34 cellular contexts compared by ENCODE assay signal in genomic region chr2:70325875-70326274, GRCh38.
"Had no signal": no experiment of that assay in that cellular context is flagged by ENCODE, and none has a peak within 500 bp of the region (broad histone marks: within the 10 kb centered on the region; RNA-seq: fewer than 3 reads in every experiment).

No MANE protein-coding gene starts in this region.

- H3K4me3 Mint-ChIP-seq: activated B cell treated with CpG ODN at 0.5 μM for 24 hours; activated CD4-positive, alpha-beta memory T cell treated with anti-CD3 and anti-CD28 coated beads for 36 hours; activated CD4-positive, alpha-beta T cell treated with anti-CD3 and anti-CD28 coated beads, Interleukin-2, amount 10 ng/mL, durations not matched to agents 24 days and 14 days; activated CD8-positive, alpha-beta T cell treated with anti-CD3 and anti-CD28 coated beads for 36 hours; activated naive CD4-positive, alpha-beta T cell treated with anti-CD3 and anti-CD28 coated beads for 36 hours; activated naive CD8-positive, alpha-beta T cell treated with anti-CD3 and anti-CD28 coated beads for 36 hours; activated T-cell treated with anti-CD3 and anti-CD28 coated beads, Interleukin-2, amount 50 U/mL, for 4 hours; activated T-cell treated with anti-CD3 and anti-CD28 coated beads, Interleukin-2, amount 50 U/mL, for 72 hours; activated T-helper 1 cell treated with anti-CD3 and anti-CD28 coated beads, Interleukin-12 subunit alpha, Interleukin-12 subunit beta, Interleukin-2, Interleukin-4 antibody, amounts not matched to agents 30 ng/mL and 10 ng/mL and 1 ng/mL, durations not matched to agents 14 hours and 24 hours and 36 hours; activated T-helper 17 cell treated with anti-CD3 and anti-CD28 coated beads, Interleukin-2, amount 50 U/mL, for 72 hours; T-helper 17 cell had no signal

- H3K4me1 ChIP-seq: adrenal gland, breast epithelium had no signal

- FAIRE-seq: astrocyte, TTC549 had no signal

- H3K27ac ChIP-seq: adrenal gland, body of pancreas, brain microvascular endothelial cell, breast epithelium, VCaP had no signal

- H3K27me3 Mint-ChIP-seq: activated naive CD8-positive, alpha-beta T cell treated with anti-CD3 and anti-CD28 coated beads for 36 hours had no signal

- H3K27ac Mint-ChIP-seq: activated B cell treated with CpG ODN at 0.5 μM for 24 hours; activated CD4-positive, alpha-beta memory T cell treated with anti-CD3 and anti-CD28 coated beads for 36 hours; activated CD4-positive, alpha-beta T cell treated with anti-CD3 and anti-CD28 coated beads, Interleukin-2, amount 10 ng/mL, durations not matched to agents 24 days and 14 days; activated CD8-positive, alpha-beta T cell treated with anti-CD3 and anti-CD28 coated beads for 36 hours; activated naive CD4-positive, alpha-beta T cell treated with anti-CD3 and anti-CD28 coated beads for 36 hours; activated naive CD4-positive, alpha-beta T cell treated with anti-CD3 and anti-CD28 coated beads, Interleukin-2, amount 50 U/mL, for 72 hours; activated naive CD8-positive, alpha-beta T cell treated with anti-CD3 and anti-CD28 coated beads for 36 hours; activated T-cell treated with anti-CD3 and anti-CD28 coated beads, Interleukin-2, amount 50 U/mL, for 72 hours; activated T-helper 1 cell treated with anti-CD3 and anti-CD28 coated beads, Interleukin-12 subunit alpha, Interleukin-12 subunit beta, Interleukin-2, Interleukin-4 antibody, amounts not matched to agents 30 ng/mL and 10 ng/mL and 1 ng/mL, durations not matched to agents 14 hours and 24 hours and 36 hours; activated T-helper 17 cell treated with anti-CD3 and anti-CD28 coated beads, Interleukin-2, amount 50 U/mL, for 72 hours; T-helper 17 cell had no signal

- H3K36me3 ChIP-seq: adrenal gland, brain microvascular endothelial cell, breast epithelium had no signal

- H3K4me1 Mint-ChIP-seq: activated B cell treated with CpG ODN at 0.5 μM for 24 hours; activated T-helper 17 cell treated with anti-CD3 and anti-CD28 coated beads, Interleukin-2, amount 50 U/mL, for 72 hours had no signal

- DNase-seq: activated B cell treated with CpG ODN at 0.5 μM for 24 hours; activated CD4-positive, alpha-beta memory T cell treated with anti-CD3 and anti-CD28 coated beads for 36 hours; activated CD4-positive, alpha-beta T cell treated with anti-CD3 and anti-CD28 coated beads for 4 hours; activated CD4-positive, alpha-beta T cell treated with anti-CD3 and anti-CD28 coated beads, Interleukin-2, amount 10 ng/mL, durations not matched to agents 24 days and 14 days; activated CD4-positive, alpha-beta T cell treated with anti-CD3 and anti-CD28 coated beads, Interleukin-2, amount 50 U/mL, for 1 hour; activated CD4-positive, alpha-beta T cell treated with anti-CD3 and anti-CD28 coated beads, Interleukin-2, amount 50 U/mL, for 4 hours; activated CD4-positive, CD25-positive, alpha-beta regulatory T cell treated with anti-CD3 and anti-CD28 coated beads, Interleukin-2, amount 50 U/mL, for 72 hours; activated CD8-positive, alpha-beta memory T cell treated with anti-CD3 and anti-CD28 coated beads, Interleukin-2, amount 50 U/mL, for 4 hours; activated CD8-positive, alpha-beta T cell treated with anti-CD3 and anti-CD28 coated beads for 36 hours; activated effector memory CD4-positive, alpha-beta T cell treated with anti-CD3 and anti-CD28 coated beads, Interleukin-2, amount 50 U/mL, for 16 hours; activated gamma-delta T cell treated with Interleukin-2 at 50 U/mL for 16 hours; activated naive CD4-positive, alpha-beta T cell; activated naive CD4-positive, alpha-beta T cell treated with anti-CD3 and anti-CD28 coated beads for 36 hours; activated naive CD4-positive, alpha-beta T cell treated with anti-CD3 and anti-CD28 coated beads, Interleukin-2, amount 50 U/mL, for 16 hours; activated naive CD8-positive, alpha-beta T cell treated with anti-CD3 and anti-CD28 coated beads for 36 hours; activated T-cell treated with anti-CD3 and anti-CD28 coated beads for 4 hours; activated T-cell treated with anti-CD3 and anti-CD28 coated beads, Interleukin-2, amount 50 U/mL, for 1 hour; activated T-cell treated with anti-CD3 and anti-CD28 coated beads, Interleukin-2, amount 50 U/mL, for 4 hours; activated T-cell treated with anti-CD3 and anti-CD28 coated beads, Interleukin-2, amount 50 U/mL, for 72 hours; adrenal gland; amniotic stem cell; aorta; body of pancreas; brain microvascular endothelial cell; central memory CD4-positive, alpha-beta T cell; T-helper 17 cell; T1000 had no signal

- H3K4me3 ChIP-seq: adrenal gland, body of pancreas, breast epithelium had no signal

- H3K9me3 Mint-ChIP-seq: activated B cell treated with CpG ODN at 0.5 μM for 24 hours; activated CD4-positive, alpha-beta memory T cell treated with anti-CD3 and anti-CD28 coated beads for 36 hours; activated CD4-positive, alpha-beta T cell treated with anti-CD3 and anti-CD28 coated beads, Interleukin-2, amount 10 ng/mL, durations not matched to agents 24 days and 14 days; activated CD8-positive, alpha-beta T cell treated with anti-CD3 and anti-CD28 coated beads for 36 hours; activated naive CD4-positive, alpha-beta T cell treated with anti-CD3 and anti-CD28 coated beads for 36 hours; activated naive CD4-positive, alpha-beta T cell treated with anti-CD3 and anti-CD28 coated beads, Interleukin-2, amount 50 U/mL, for 72 hours; activated naive CD8-positive, alpha-beta T cell treated with anti-CD3 and anti-CD28 coated beads for 36 hours; activated T-cell treated with anti-CD3 and anti-CD28 coated beads, Interleukin-2, amount 50 U/mL, for 4 hours; activated T-cell treated with anti-CD3 and anti-CD28 coated beads, Interleukin-2, amount 50 U/mL, for 72 hours; activated T-helper 1 cell treated with anti-CD3 and anti-CD28 coated beads, Interleukin-12 subunit alpha, Interleukin-12 subunit beta, Interleukin-2, Interleukin-4 antibody, amounts not matched to agents 30 ng/mL and 10 ng/mL and 1 ng/mL, durations not matched to agents 14 hours and 24 hours and 36 hours; activated T-helper 17 cell treated with anti-CD3 and anti-CD28 coated beads, Interleukin-2, amount 50 U/mL, for 72 hours had no signal

- H3K27me3 ChIP-seq: body of pancreas, brain microvascular endothelial cell, breast epithelium had no signal

- H3K36me3 Mint-ChIP-seq: activated CD4-positive, alpha-beta memory T cell treated with anti-CD3 and anti-CD28 coated beads for 36 hours; activated naive CD4-positive, alpha-beta T cell treated with anti-CD3 and anti-CD28 coated beads, Interleukin-2, amount 50 U/mL, for 72 hours; activated naive CD8-positive, alpha-beta T cell treated with anti-CD3 and anti-CD28 coated beads for 36 hours had no signal

- ATAC-seq: activated CD8-positive, alpha-beta T cell treated with anti-CD3 and anti-CD28 coated beads for 36 hours; activated naive CD4-positive, alpha-beta T cell treated with anti-CD3 and anti-CD28 coated beads, Interleukin-2, amount 50 U/mL, for 72 hours; activated T-cell treated with anti-CD3 and anti-CD28 coated beads, Interleukin-2, amount 50 U/mL, for 4 hours; activated T-cell treated with anti-CD3 and anti-CD28 coated beads, Interleukin-2, amount 50 U/mL, for 72 hours; activated T-helper 17 cell treated with anti-CD3 and anti-CD28 coated beads, Interleukin-2, amount 50 U/mL, for 72 hours; body of pancreas; T-helper 17 cell had no signal

- H3K9me3 ChIP-seq: adrenal gland, body of pancreas, breast epithelium had no signal
